Comparison of ENCODE assay signal across 22 cellular contexts in the genomic region with DNA sequence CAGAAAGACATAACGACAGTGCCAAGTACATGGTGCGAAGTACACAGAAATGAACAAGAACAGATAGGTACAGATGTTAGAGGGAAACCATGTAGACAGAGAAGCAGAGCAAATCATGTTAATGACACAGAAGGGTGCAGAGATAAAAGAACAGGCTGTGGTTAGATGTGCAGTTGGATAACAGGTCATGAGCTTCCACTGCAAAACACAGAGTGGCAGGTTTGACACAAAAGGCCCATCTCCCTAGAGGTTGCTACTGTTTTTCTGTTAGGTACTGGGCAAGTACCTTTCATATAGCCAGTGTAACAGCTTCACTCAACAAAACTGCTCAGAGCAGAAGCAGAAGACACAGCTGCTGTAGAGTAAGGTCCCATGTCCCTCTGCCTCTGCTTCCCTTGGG.
"Had no signal": no experiment of that assay in that cellular context is flagged by ENCODE, and none has a peak within 500 bp of the region (broad histone marks: within the 10 kb centered on the region; RNA-seq: fewer than 3 reads in every experiment).

No MANE protein-coding gene starts in this region.

- H3K4me1 Mint-ChIP-seq: neural progenitor cell had no signal

- H3K4me3 Mint-ChIP-seq: natural killer cell treated with Interleukin-12 subunit alpha and Interleukin-12 subunit beta and Interleukin-15 and Interleukin-18, amount 100 ng/mL, for 72 hours; neural progenitor cell had no signal

- H3K4me3 ChIP-seq: esophagus squamous epithelium, gastroesophageal sphincter, mucosa of descending colon, neural progenitor cell, pancreas, suprapubic skin, tibial artery, upper lobe of right lung, vagina had no signal

- H3K27me3 ChIP-seq: esophagus squamous epithelium, gastroesophageal sphincter, neural progenitor cell, pancreas, suprapubic skin, tibial artery, upper lobe of right lung, vagina had no signal

- H2AFZ ChIP-seq: neural progenitor cell had no signal

- H3K27me3 Mint-ChIP-seq: natural killer cell treated with Interleukin-12 subunit alpha and Interleukin-12 subunit beta and Interleukin-15 and Interleukin-18, amount 100 ng/mL, for 72 hours; progenitor cell of endocrine pancreas had no signal

- H3K36me3 ChIP-seq: esophagus squamous epithelium, neural progenitor cell, pancreas, suprapubic skin, upper lobe of right lung had no signal

- ATAC-seq: gastroesophageal sphincter; left lobe of liver; mucosa of descending colon; natural killer cell treated with Interleukin-12 subunit alpha and Interleukin-12 subunit beta and Interleukin-15 and Interleukin-18, amount 100 ng/mL, for 72 hours; pancreas; right cardiac atrium; stimulated activated naive CD8-positive, alpha-beta T cell treated with anti-CD3 and anti-CD28 coated beads, Interleukin-15, Interleukin-2, amounts not matched to agents 100 U/mL and 50 U/mL, for 24 hours; upper lobe of right lung had no signal

- H3K4me1 ChIP-seq: esophagus squamous epithelium, gastroesophageal sphincter, neural progenitor cell, pancreas, suprapubic skin, tibial artery, upper lobe of right lung, vagina had no signal

- H3K27ac ChIP-seq: esophagus squamous epithelium, gastroesophageal sphincter, neural progenitor cell, pancreas, suprapubic skin, tibial artery, upper lobe of right lung, vagina had no signal

- H3K27ac Mint-ChIP-seq: natural killer cell treated with Interleukin-12 subunit alpha and Interleukin-12 subunit beta and Interleukin-15 and Interleukin-18, amount 100 ng/mL, for 72 hours; neural progenitor cell; progenitor cell of endocrine pancreas had no signal

- FAIRE-seq: pancreas, small intestine had no signal

- H3K4me2 ChIP-seq: neural progenitor cell had no signal

- H3K9me3 ChIP-seq: pancreas, suprapubic skin, upper lobe of right lung, vagina had no signal

- H3K9ac ChIP-seq: neural progenitor cell had no signal

- DNase-seq: dermis blood vessel endothelial cell; esophagus squamous epithelium; foreskin fibroblast; glutamatergic neuron; islet precursor cell; mammary epithelial cell; mucosa of descending colon; occipital lobe; pancreas; right cardiac atrium; small intestine; stimulated activated CD4-positive, alpha-beta T cell treated with anti-CD3 and anti-CD28 coated beads, Interleukin-12 subunit alpha, Interleukin-12 subunit beta, amount 100 ng/mL, for 4 hours; stimulated activated naive CD8-positive, alpha-beta T cell treated with anti-CD3 and anti-CD28 coated beads, Interleukin-15, Interleukin-2, amounts not matched to agents 100 U/mL and 50 U/mL, for 24 hours; tibial artery; upper lobe of right lung had no signal

- H3K36me3 Mint-ChIP-seq: neural progenitor cell had no signal
